1 cellular context compared by ENCODE assay signal in the genomic region with DNA sequence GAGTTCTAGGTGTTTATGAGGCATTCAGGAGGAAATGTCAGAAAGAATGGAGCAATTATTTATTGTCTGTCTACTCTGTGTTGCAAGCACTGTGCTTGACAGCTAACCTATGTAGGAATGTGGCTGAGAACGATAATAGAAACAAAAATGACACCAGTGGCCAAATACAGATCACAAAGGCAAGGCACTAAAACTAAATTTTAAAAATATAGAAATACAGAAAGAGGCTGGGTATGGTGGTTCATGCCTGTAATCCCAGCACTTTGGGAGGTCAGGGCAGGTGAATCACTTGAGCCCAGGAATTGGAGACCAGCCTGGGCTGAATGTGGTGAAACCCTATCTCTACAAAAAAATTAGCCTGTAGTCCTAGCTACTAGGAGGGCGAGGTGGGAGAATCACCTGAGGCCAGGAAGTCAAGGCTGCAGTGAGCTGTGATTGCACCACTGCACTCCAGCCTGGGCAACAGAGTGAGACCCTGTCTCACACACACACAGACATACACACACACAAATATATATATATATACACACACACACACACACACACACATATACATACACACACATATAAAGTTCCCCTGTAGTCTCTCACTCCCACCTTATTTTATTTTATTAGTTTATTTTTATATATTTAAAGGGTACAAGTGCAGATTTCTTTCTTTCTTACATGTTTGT.
TF ChIP-seq lines count a peak whose summit lies in the region.

No MANE protein-coding gene starts in this region.

TF ChIP-seq in HepG2, 621 proteins besides CTCF, POLR2A, EP300 and RAD21:
- TF ChIP-seq FOXA3 (CRISPR knock-in tag; IDR thresholded peaks at IDR 0.05): no peak
- TF ChIP-seq SRSF1 (optimal IDR thresholded peaks at IDR 0.05; ENCODE audit: low read depth, low read length): no peak
- no peak for TF ChIP-seq EZH2 (conservative IDR thresholded peaks at IDR 0.05; ENCODE audit: low read depth, low read length)
- TF ChIP-seq IRF9 (CRISPR knock-in tag; IDR thresholded peaks at IDR 0.05; ENCODE audit: borderline replicate concordance): no peak
- TF ChIP-seq FOXK2 (IDR thresholded peaks at IDR 0.05): no peak
- peak; percentile 93 for TF ChIP-seq ZNF121 (CRISPR knock-in tag; IDR thresholded peaks at IDR 0.05)
- TF ChIP-seq AHR (CRISPR knock-in tag; IDR thresholded peaks at IDR 0.05): no peak
- TF ChIP-seq TRIM22 (IDR thresholded peaks at IDR 0.05): no peak
